ENCODE assay signal across 8 cellular contexts in genomic region chr6:16704706-16705402, GRCh38. TPM values are rescaled to one million over a fixed set of nuclear protein-coding genes. Genes with fewer than 3 reads are reported as not detected.
DNase-seq lines count a peak whose midpoint lies in the region; ATAC-seq and TF ChIP-seq lines count a peak whose summit lies in the region.

No MANE protein-coding gene starts in this region.

- no peaks in the 10 kb centered on the region for H3K27me3 ChIP-seq in adipocyte (replicated peaks; ENCODE audit: control insufficient read depth, insufficient read depth, low read length)
- no peaks in the 10 kb centered on the region for H3K27me3 ChIP-seq in naive thymus-derived CD4-positive, alpha-beta T cell (ENCODE audit: control insufficient read depth in 2 of 2, insufficient read depth in 2 of 2, low read length in 2 of 2)

- no peaks in the 10 kb centered on the region for H3K36me3 ChIP-seq in adipocyte (ENCODE audit: control insufficient read depth, insufficient read depth, low read length, severe bottlenecking)
- no peaks in the 10 kb centered on the region for H3K36me3 ChIP-seq in naive thymus-derived CD4-positive, alpha-beta T cell (ENCODE audit: control insufficient read depth in 2 of 3, insufficient read depth in 3 of 3, low read length in 3 of 3)

- H3K27ac Mint-ChIP-seq in naive thymus-derived CD4-positive, alpha-beta T cell: peak overlapping the region in 3 of 9 donors; percentile 12 to 81 (median 65)
- no peak overlapping the region for H3K27ac Mint-ChIP-seq in WTC11

- TF ChIP-seq CTCF in AG10803 (conservative IDR thresholded peaks at IDR 0.05; ENCODE audit: low read length) (no peak), WTC11 (IDR thresholded peaks at IDR 0.05) (no peak)

- peak; percentile 58 for ATAC-seq in HG03442 (IDR thresholded peaks at IDR 0.05; ENCODE audit: unreplicated experiment)
- peak; percentile 49 for ATAC-seq in naive thymus-derived CD4-positive, alpha-beta T cell
- ATAC-seq in WTC11: no peak
- ATAC-seq in HG03432 (IDR thresholded peaks at IDR 0.05; ENCODE audit: unreplicated experiment): no peak
- ATAC-seq in HG03565 (IDR thresholded peaks at IDR 0.05; ENCODE audit: unreplicated experiment): no peak

- POLR2A ChIA-PET in naive thymus-derived CD4-positive, alpha-beta T cell (lab: Charles Lee): no interaction called here
- POLR2A ChIA-PET in WTC11 (lab: Charles Lee): no interaction called here

- H3K4me1 ChIP-seq in adipocyte (ENCODE audit: control insufficient read depth, insufficient read depth, low read length): peaks cover 12% of the 10 kb centered on the region
- H3K4me1 ChIP-seq in naive thymus-derived CD4-positive, alpha-beta T cell (ENCODE audit: control insufficient read depth in 2 of 2, insufficient read depth in 2 of 2, low read length in 2 of 2): peaks cover 10 to 47% of the 10 kb centered on the region in 2 donors

- no peak for DNase-seq in AG10803 (ENCODE audit: low read depth)
- no peak for DNase-seq in adipocyte (ENCODE audit: low read depth)
- DNase-seq in naive thymus-derived CD4-positive, alpha-beta T cell: peak in 1 of 9 donors; percentile 58
- DNase-seq in WTC11 (ENCODE audit: low spot score): no peak
- DNase-seq in NCI-H2227 treated with DMSO at 0.1 percent for 48 hours (lab: John Stamatoyannopoulos, UW): no peak

- peak overlapping the region; percentile 64 for H3K9ac ChIP-seq in adipocyte (ENCODE audit: low read length)

- no peak overlapping the region for H3K27ac ChIP-seq in naive thymus-derived CD4-positive, alpha-beta T cell (ENCODE audit: low read depth, low read length)

- H3K4me3 ChIP-seq in AG10803 (ENCODE audit: low read length) (peak overlapping the region; percentile 40), adipocyte (ENCODE audit: low read length) (peak overlapping the region; percentile 69)
- H3K4me3 ChIP-seq in naive thymus-derived CD4-positive, alpha-beta T cell (ENCODE audit: low read length): peak overlapping the region; percentile 21

- H3K36me3 Mint-ChIP-seq in naive thymus-derived CD4-positive, alpha-beta T cell: peaks cover 0 to 18% (median 16%) of the 10 kb centered on the region in 5 donors
- H3K36me3 Mint-ChIP-seq in WTC11: 0 out of 2 replicates have a peak, but pooled peaks cover 3% of the 10 kb centered on the region

- no peaks in the 10 kb centered on the region for H3K27me3 Mint-ChIP-seq in naive thymus-derived CD4-positive, alpha-beta T cell
- no peaks in the 10 kb centered on the region for H3K27me3 Mint-ChIP-seq in WTC11 (ENCODE audit: low read depth)

- peak overlapping the region; percentile 19 to 82 (median 58) for H3K4me3 Mint-ChIP-seq in naive thymus-derived CD4-positive, alpha-beta T cell
- no peak overlapping the region for H3K4me3 Mint-ChIP-seq in WTC11

- CTCF ChIA-PET in naive thymus-derived CD4-positive, alpha-beta T cell (lab: Charles Lee): no interaction called here
- CTCF ChIA-PET in WTC11 (lab: Charles Lee): interaction anchor here (1.0 kb wide), 1 partner anchor 8 kb away, joined by 3 read pairs; no protein-coding TSS in a partner anchor

- intact Hi-C loops in naive thymus-derived CD4-positive, alpha-beta T cell (cut with micrococcal nuclease): loop anchor here in 1 of 2 donors (5.0 kb wide), 1 partner anchor 383 kb away; no protein-coding TSS in a partner anchor

- H3K9me3 Mint-ChIP-seq in naive thymus-derived CD4-positive, alpha-beta T cell: peaks cover 0 to 1% (median 0%) of the 10 kb centered on the region in 11 donors
- no peaks in the 10 kb centered on the region for H3K9me3 Mint-ChIP-seq in WTC11

- H3K9me3 ChIP-seq in adipocyte (ENCODE audit: control insufficient read depth, low read length): no peaks in the 10 kb centered on the region
- H3K9me3 ChIP-seq in naive thymus-derived CD4-positive, alpha-beta T cell (ENCODE audit: control insufficient read depth in 2 of 3, low read length in 3 of 3): no peaks in the 10 kb centered on the region

- H3K4me1 Mint-ChIP-seq in naive thymus-derived CD4-positive, alpha-beta T cell: peaks cover 44 to 60% (median 54%) of the 10 kb centered on the region in 7 donors
- H3K4me1 Mint-ChIP-seq in WTC11: peaks cover 26% of the 10 kb centered on the region

TF ChIP-seq in WTC11, 78 proteins besides CTCF, POLR2A, EP300 and RAD21:
- TF ChIP-seq GTF2I (CRISPR knock-in tag; conservative IDR thresholded peaks at IDR 0.05): no peak
- no peak for TF ChIP-seq OVOL2 (CRISPR knock-in tag; IDR thresholded peaks at IDR 0.05; ENCODE audit: borderline replicate concordance)

RNA-seq across cellular contexts. Expression of gene ATXN1, which starts 56.4 kb away (rescaled TPM):
- 10 to 100 TPM; 32.2 to 82.7 (median 47.4) TPM for total RNA-seq in naive thymus-derived CD4-positive, alpha-beta T cell
- 1 to 10 TPM; 1.5 to 3.0 TPM for polyA plus RNA-seq in naive thymus-derived CD4-positive, alpha-beta T cell
- 7.5 to 8.8 TPM (median 8.1 TPM) in 3 replicates for total RNA-seq in WTC11 (2021)

Comparison
In these comparisons a context has a peak if more than half of its experiments do, and no peak if none do; other contexts are left out.
1. ATAC-seq: peak in HG03442 (single experiment) and naive thymus-derived CD4-positive, alpha-beta T cell (single experiment); none in WTC11 (single experiment), HG03432 (single experiment) and HG03565 (single experiment).
2. Peak in every context shown above with its lines, with median percentiles within 50 percentile points of each other: H3K4me3 ChIP-seq.